Comparison of ENCODE assay signal across 1 cellular context in the genomic region with DNA sequence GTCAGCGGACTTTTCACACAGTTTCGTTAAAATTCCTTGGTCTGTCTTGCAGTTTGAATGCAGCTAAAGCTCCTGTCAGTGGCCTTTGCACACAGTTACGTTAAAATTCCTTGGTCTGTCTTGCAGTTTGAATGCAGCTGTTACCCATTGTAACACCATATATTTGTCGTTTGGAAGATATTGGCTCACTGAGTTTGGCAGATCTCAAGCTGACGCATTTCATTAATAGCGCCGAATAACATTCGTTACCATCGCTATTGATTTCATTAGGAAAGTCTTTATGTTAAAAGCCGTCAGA.
TF ChIP-seq lines count a peak whose summit lies in the region.

No MANE protein-coding gene starts in this region.

TF ChIP-seq in IMR-90, 13 proteins besides CTCF, POLR2A, EP300 and RAD21 (continued from another document):
- TF ChIP-seq, protein P1, sequence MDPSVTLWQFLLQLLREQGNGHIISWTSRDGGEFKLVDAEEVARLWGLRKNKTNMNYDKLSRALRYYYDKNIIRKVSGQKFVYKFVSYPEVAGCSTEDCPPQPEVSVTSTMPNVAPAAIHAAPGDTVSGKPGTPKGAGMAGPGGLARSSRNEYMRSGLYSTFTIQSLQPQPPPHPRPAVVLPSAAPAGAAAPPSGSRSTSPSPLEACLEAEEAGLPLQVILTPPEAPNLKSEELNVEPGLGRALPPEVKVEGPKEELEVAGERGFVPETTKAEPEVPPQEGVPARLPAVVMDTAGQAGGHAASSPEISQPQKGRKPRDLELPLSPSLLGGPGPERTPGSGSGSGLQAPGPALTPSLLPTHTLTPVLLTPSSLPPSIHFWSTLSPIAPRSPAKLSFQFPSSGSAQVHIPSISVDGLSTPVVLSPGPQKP (IDR thresholded peaks at IDR 0.05; ENCODE audit: borderline replicate concordance, low read depth, low read length), result no peak
- TF ChIP-seq SMC3 (IDR thresholded peaks at IDR 0.05; ENCODE audit: low read depth, low read length) (no peak), CHD1 (IDR thresholded peaks at IDR 0.05; ENCODE audit: low read depth, low read length) (no peak)
